In the genomic region with DNA sequence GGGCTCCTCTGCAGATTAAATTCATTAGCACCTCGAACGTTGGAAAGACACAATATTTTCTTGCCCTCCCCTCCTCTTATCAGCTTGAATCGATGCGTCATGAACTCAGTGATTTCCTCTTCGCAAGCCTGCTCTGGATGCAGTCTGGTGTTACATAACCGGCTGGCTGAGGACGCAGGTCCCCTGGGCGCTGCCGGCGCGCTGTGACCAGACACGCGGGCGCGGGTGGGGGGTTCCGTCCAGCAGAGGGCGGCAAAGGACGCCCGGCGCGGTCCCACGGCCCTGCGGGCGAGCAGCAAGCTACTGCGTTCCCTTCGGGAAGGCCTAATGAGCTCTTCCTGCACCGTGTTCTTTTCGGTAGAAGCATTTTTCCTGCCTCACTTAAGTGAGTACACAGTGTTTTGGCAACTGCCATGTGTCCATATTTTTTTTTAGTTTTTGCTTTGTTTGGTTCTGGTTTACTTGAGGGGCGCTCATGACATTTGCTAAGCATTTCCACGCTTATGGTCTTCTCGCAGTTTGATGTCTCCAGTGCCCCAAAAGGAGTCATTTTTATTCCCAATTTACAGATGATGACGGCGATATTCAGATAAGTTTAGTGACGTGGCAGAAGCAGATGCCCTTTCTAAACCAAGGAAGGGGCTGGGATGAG, we compare ENCODE assay signal across 8 cellular contexts.
DNase-seq lines count a peak whose midpoint lies in the region; ATAC-seq and TF ChIP-seq lines count a peak whose summit lies in the region.

No MANE protein-coding gene starts in this region.

- H3K27ac Mint-ChIP-seq in T-cell, result peak overlapping the region in 1 of 2 donors; percentile 59

- no peaks in the 10 kb centered on the region for H3K27me3 ChIP-seq in left ventricle myocardium inferior (ENCODE audit: low read depth)
- no peaks in the 10 kb centered on the region for H3K27me3 ChIP-seq in aorta (ENCODE audit: control insufficient read depth in 1 of 2, insufficient read depth in 2 of 2, low read length in 1 of 2)

- intact Hi-C loops in left ventricle myocardium inferior (cut with micrococcal nuclease), result loop anchor here (5.0 kb wide), 2 partner anchors 102 to 247 kb away; no protein-coding TSS in a partner anchor
- intact Hi-C loops in aorta (cut with DNase I), result loop anchor here (5.0 to 10.0 kb wide), 5 partner anchors 93 to 675 kb away; a partner anchor contains a TSS

- CTCF ChIA-PET in T-cell (lab: Charles Lee), result interaction anchor here (0.6 to 7.5 kb wide), 35 partner anchors 10 to 745 kb away, joined by 3 to 128 read pairs (median 4); a partner anchor contains a TSS

- peak; percentile 95 for ATAC-seq in HG02763 (IDR thresholded peaks at IDR 0.05; ENCODE audit: unreplicated experiment)
- ATAC-seq in T-cell (replicated peaks in 1 of 4), result peak; percentile 90 to 94 (median 92)
- ATAC-seq in aorta (ENCODE audit: low FRiP score), result peak; percentile 96

- H3K9me3 ChIP-seq in left ventricle myocardium inferior (replicated peaks) (no peaks in the 10 kb centered on the region), aorta (ENCODE audit: control insufficient read depth, low read length) (no peaks in the 10 kb centered on the region)

- POLR2A ChIA-PET in T-cell (lab: Charles Lee), result interaction anchor here (0.5 to 0.6 kb wide), 2 partner anchors 114 to 316 kb away, joined by 5 to 6 read pairs; no protein-coding TSS in a partner anchor

- peaks cover 6 to 7% of the 10 kb centered on the region in 2 donors for H3K27me3 Mint-ChIP-seq in T-cell

- peak overlapping the region; percentile 46 for H3K27ac ChIP-seq in left ventricle myocardium inferior (replicated peaks)
- H3K27ac ChIP-seq in aorta (ENCODE audit: low read depth in 1 of 2, low read length in 2 of 2), result no peak overlapping the region

- 13% methylated on average over 34 of the region's 34 CpGs for WGBS in aorta, 2 donors

- H3K4me1 Mint-ChIP-seq in T-cell, result peaks cover 13 to 19% (median 14%) of the 10 kb centered on the region in 3 donors

- peak overlapping the region in 1 of 3 donors; percentile 24 for H3K4me3 Mint-ChIP-seq in T-cell

- H3K36me3 Mint-ChIP-seq in T-cell, result no peaks in the 10 kb centered on the region

- H3K4me3 ChIP-seq in GM12875 (ENCODE audit: low read depth, low read length) (no peak overlapping the region), left ventricle myocardium inferior (peak overlapping the region; percentile 49), aorta (ENCODE audit: low read length in 2 of 2) (no peak overlapping the region)

- peak; percentile 92 to 95 (median 95) for DNase-seq in NCI-H1417 (lab: John Stamatoyannopoulos, UW)
- peak; percentile 37 to 83 (median 70) for DNase-seq in T-cell
- peak; percentile 51 for DNase-seq in amniotic stem cell (lab: John Stamatoyannopoulos, UW)
- DNase-seq in left ventricle myocardium inferior, result peak; percentile 91
- DNase-seq in putamen (ENCODE audit: low spot score), result peak; percentile 88
- DNase-seq in aorta, result peak; percentile 94 to 98

- H3K4me1 ChIP-seq in left ventricle myocardium inferior (peaks cover 30% of the 10 kb centered on the region), aorta (ENCODE audit: control insufficient read depth in 1 of 2, insufficient read depth in 2 of 2, low read length in 2 of 2) (no peaks in the 10 kb centered on the region)

- no peaks in the 10 kb centered on the region for H3K9me3 Mint-ChIP-seq in T-cell

- H3K36me3 ChIP-seq in left ventricle myocardium inferior (no peaks in the 10 kb centered on the region), aorta (ENCODE audit: control insufficient read depth in 1 of 2, insufficient read depth in 2 of 2, low read length in 1 of 2) (no peaks in the 10 kb centered on the region)

- TF ChIP-seq CTCF in GM12875 (IDR thresholded peaks at IDR 0.05; ENCODE audit: borderline replicate concordance, insufficient read depth, low read depth, low read length) (peak; percentile 96), left ventricle myocardium inferior (IDR thresholded peaks at IDR 0.05; ENCODE audit: borderline replicate concordance) (peak; percentile 98)
